8 cellular contexts compared by ENCODE assay signal in the genomic region with DNA sequence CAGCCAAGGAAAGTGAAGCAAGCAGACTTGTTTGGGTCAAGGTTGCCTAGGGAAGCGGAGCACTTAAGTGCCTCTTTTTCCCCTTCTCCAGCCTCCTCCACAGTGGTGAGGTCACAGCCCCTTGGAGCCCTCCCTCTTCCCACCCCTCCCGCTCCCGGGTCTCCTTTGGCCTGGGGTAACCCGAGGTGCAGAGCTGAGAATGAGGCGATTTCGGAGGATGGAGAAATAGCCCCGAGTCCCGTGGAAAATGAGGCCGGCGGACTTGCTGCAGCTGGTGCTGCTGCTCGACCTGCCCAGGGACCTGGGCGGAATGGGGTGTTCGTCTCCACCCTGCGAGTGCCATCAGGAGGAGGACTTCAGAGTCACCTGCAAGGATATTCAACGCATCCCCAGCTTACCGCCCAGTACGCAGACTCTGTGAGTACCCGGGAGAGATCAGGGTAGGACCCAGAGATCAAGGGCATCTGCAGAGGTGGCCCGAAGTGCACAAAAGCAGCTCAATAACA. TPM values are rescaled to one million over a fixed set of nuclear protein-coding genes. Genes with fewer than 3 reads are reported as not detected.
DNase-seq lines count a peak whose midpoint lies in the region; ATAC-seq and TF ChIP-seq lines count a peak whose summit lies in the region.

A gene (plus strand): TSS at position 188 of the 506 bp plus-strand sequence. CDS start 60 bp downstream, at position 248.

- 11% methylated on average over 5 of the region's 19 CpGs for WGBS in right lobe of liver (ENCODE audit: insufficient coverage, low coverage, low lambda C conversion rate, missing lambda C conversion rate)
- 12% methylated on average over 19 of the region's 19 CpGs for WGBS in thymus

- H3K27me3 ChIP-seq in Karpas-422 (ENCODE audit: low read length) (no peaks in the 10 kb centered on the region), breast epithelium (no peaks in the 10 kb centered on the region), right lobe of liver (no peaks in the 10 kb centered on the region), thymus (ENCODE audit: control insufficient read depth, insufficient read depth) (no peaks in the 10 kb centered on the region)

- H4K20me1 ChIP-seq in Karpas-422 (ENCODE audit: insufficient read depth, low read depth, low read length), result no peaks in the 10 kb centered on the region

- H3K9ac ChIP-seq in Karpas-422 (ENCODE audit: low read length), result peak within 1 kb of the TSS; percentile 46

- H2AFZ ChIP-seq in Karpas-422 (ENCODE audit: low read length), result peak within 1 kb of the TSS; percentile 62; the same call in 1 of the 2 replicates

- peak within 1 kb of the TSS; percentile 60 for H3K4me3 ChIP-seq in Karpas-422 (ENCODE audit: low read length)
- peak within 1 kb of the TSS; percentile 45 to 69 (median 55) for H3K4me3 ChIP-seq in breast epithelium
- H3K4me3 ChIP-seq in right lobe of liver, result peak within 1 kb of the TSS; percentile 44 to 57 (median 53)
- H3K4me3 ChIP-seq in thymus (ENCODE audit: low read length), result peak within 1 kb of the TSS; percentile 84

- no peaks in the 10 kb centered on the region for H3K9me3 ChIP-seq in Karpas-422 (ENCODE audit: low read length)
- no peaks in the 10 kb centered on the region for H3K9me3 ChIP-seq in breast epithelium
- H3K9me3 ChIP-seq in right lobe of liver, result no peaks in the 10 kb centered on the region
- no peaks in the 10 kb centered on the region for H3K9me3 ChIP-seq in thymus (ENCODE audit: control insufficient read depth)

- H3K79me2 ChIP-seq in Karpas-422 (ENCODE audit: low read length), result no peaks in the 10 kb centered on the region

- TF ChIP-seq POLR2A in breast epithelium (IDR thresholded peaks at IDR 0.05) (no peak), right lobe of liver (IDR thresholded peaks at IDR 0.05) (no peak)

- intact Hi-C loops in breast epithelium (cut with DNase I; ENCODE audit: low total_unique reads) (no loop called here), right lobe of liver (cut with DNase I) (no loop called here)

- H3K4me2 ChIP-seq in Karpas-422 (ENCODE audit: low read depth, low read length, poor library complexity, severe bottlenecking), result peak within 1 kb of the TSS; percentile 65

- TF ChIP-seq CTCF in breast epithelium (IDR thresholded peaks at IDR 0.05) (no peak), right lobe of liver (IDR thresholded peaks at IDR 0.05) (no peak)

- no peaks in the 10 kb centered on the region for H3K9me2 ChIP-seq in Karpas-422 (replicated peaks; ENCODE audit: insufficient read depth, low read length)

- H3K4me1 ChIP-seq in Karpas-422 (ENCODE audit: low read length) (peaks cover 28% of the 10 kb centered on the region), breast epithelium (peaks cover 0 to 2% of the 10 kb centered on the region in 2 donors), right lobe of liver (peaks cover 0 to 17% (median 0%) of the 10 kb centered on the region in 4 donors), thymus (ENCODE audit: control insufficient read depth, insufficient read depth, low read length) (peaks cover 3% of the 10 kb centered on the region)

- ATAC-seq in right lobe of liver, result peak; percentile 23 to 38 (median 32)

- H3K36me3 ChIP-seq in Karpas-422 (ENCODE audit: insufficient read depth, low read length), result no peaks in the 10 kb centered on the region
- no peaks in the 10 kb centered on the region for H3K36me3 ChIP-seq in breast epithelium
- no peaks in the 10 kb centered on the region for H3K36me3 ChIP-seq in right lobe of liver
- no peaks in the 10 kb centered on the region for H3K36me3 ChIP-seq in thymus (ENCODE audit: control insufficient read depth, insufficient read depth)

- DNase-seq in AG08396 (ENCODE audit: low spot score) (peak; percentile 8), Karpas-422 (no peak), breast epithelium (ENCODE audit: low spot score in 2 of 2) (no peak), right lobe of liver (peak in 2 of 3 donors; percentile 23 to 56), A172 (ENCODE audit: low spot score) (no peak), ureter (ENCODE audit: low spot score) (no peak), NAMALWA (ENCODE audit: low spot score) (no peak)

- H3K27ac ChIP-seq in Karpas-422 (ENCODE audit: low read length), result no peak within 1 kb of the TSS
- H3K27ac ChIP-seq in breast epithelium, result no peak within 1 kb of the TSS
- no peak within 1 kb of the TSS for H3K27ac ChIP-seq in right lobe of liver
- peak within 1 kb of the TSS; percentile 77 for H3K27ac ChIP-seq in thymus (ENCODE audit: low read depth)

RNA-seq across cellular contexts. Expression of the gene that starts here (rescaled TPM):
- not detected in 2 replicates for total RNA-seq in Karpas-422 (2014; rRNA removed; shearing (Covaris generic); ENCODE audit: low replicate concordance)
- total RNA-seq in breast epithelium (1 to 10 TPM in 1 of 3 donors, under 1 TPM in 1, not detected in 1; 0.48 to 1.6 TPM), right lobe of liver (under 1 TPM in 1 of 6 experiments, not detected in 5; 0.37 TPM), ureter (not detected)
- 10.3 TPM for polyA plus RNA-seq in thymus
- total RNA-seq in A172 (2014; rRNA removed; shearing (Covaris generic)), result not detected in 2 replicates

Comparison
In these comparisons a context has a peak if more than half of its experiments do, and no peak if none do; other contexts are left out.
1. Peak in DNase-seq, ATAC-seq and H3K4me3 ChIP-seq in right lobe of liver; RNA of the gene not detected or under 1 TPM.